In the genomic region with DNA sequence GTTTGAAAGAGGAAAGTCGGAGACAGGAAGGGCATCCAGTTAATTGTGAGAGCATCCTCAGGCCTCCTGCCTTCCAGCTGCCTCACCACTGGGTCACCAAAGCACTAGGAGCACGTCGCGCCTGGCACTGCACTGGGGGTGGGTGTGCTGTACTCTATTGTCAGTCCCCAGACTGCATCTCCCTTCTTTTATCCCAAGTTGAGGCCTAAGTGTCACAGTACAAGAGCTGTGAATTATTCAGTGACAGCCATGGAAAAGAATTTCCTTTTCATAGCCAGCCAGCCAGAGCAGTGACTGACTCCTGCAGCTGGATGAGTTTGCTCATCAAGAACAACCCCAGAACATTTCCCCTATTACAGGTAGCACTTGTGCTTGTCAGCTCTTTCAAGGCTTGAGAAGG, we compare ENCODE assay signal across 11 cellular contexts. TPM values are rescaled to one million over a fixed set of nuclear protein-coding genes. Genes with fewer than 3 reads are reported as not detected.
DNase-seq lines count a peak whose midpoint lies in the region; ATAC-seq, FAIRE-seq and TF ChIP-seq lines count a peak whose summit lies in the region.
"Had no signal": no experiment of that assay in that cellular context is flagged by ENCODE, and none has a peak within 500 bp of the region (broad histone marks: within the 10 kb centered on the region; RNA-seq: fewer than 3 reads in every experiment).

No MANE protein-coding gene starts in this region.

- no peaks in the 10 kb centered on the region for H3K27me3 ChIP-seq in heart right ventricle
- H3K27me3 ChIP-seq in brain microvascular endothelial cell (replicated peaks): no peaks in the 10 kb centered on the region

- H3K4me3 ChIP-seq in heart right ventricle: no peak overlapping the region
- no peak overlapping the region for H3K4me3 ChIP-seq in brain microvascular endothelial cell (ENCODE audit: low read depth, low read length)
- no peak overlapping the region for H3K4me3 ChIP-seq in mesodermal cell (ENCODE audit: extremely low read depth, insufficient read depth, low read length, poor library complexity, severe bottlenecking)

- peaks cover 8 to 73% (median 62%) of the 10 kb centered on the region in 9 donors for H3K4me1 ChIP-seq in heart right ventricle
- peaks cover 24% of the 10 kb centered on the region for H3K4me1 ChIP-seq in mesodermal cell (ENCODE audit: control insufficient read depth, insufficient read depth, low read length, poor library complexity, severe bottlenecking)
- H3K4me1 ChIP-seq: Caco-2 had no signal

- peak overlapping the region in 8 of 10 donors; percentile 28 to 74 (median 54) for H3K27ac ChIP-seq in heart right ventricle
- peak overlapping the region; percentile 71 for H3K27ac ChIP-seq in brain microvascular endothelial cell
- H3K27ac ChIP-seq in mesodermal cell (ENCODE audit: low read depth, low read length, severe bottlenecking): peak overlapping the region; percentile 37

- no peaks in the 10 kb centered on the region for H3K9me3 ChIP-seq in heart right ventricle
- no peaks in the 10 kb centered on the region for H3K9me3 ChIP-seq in mesodermal cell (ENCODE audit: control insufficient read depth, low read length)
- H3K9me3 ChIP-seq: Caco-2 had no signal

- WGBS in heart right ventricle, 2 donors: 52 to 58% methylated on average over 4 of the region's 4 CpGs
- WGBS in mesodermal cell (ENCODE audit: insufficient coverage in 2 of 2), 2 experiments: 93 to 100% methylated on average over 1 to 4 of the region's 4 CpGs

- intact Hi-C loops in heart right ventricle (cut with DNase I): loop anchor here in 1 of 10 donors (10.0 kb wide), 1 partner anchor 48 kb away; a partner anchor contains a TSS
- intact Hi-C loops in Right ventricle myocardium inferior (cut with DNase I): no loop called here

- peak; percentile 13 for FAIRE-seq in urothelium cell line (lab: Jason Lieb, UNC)

- DNase-seq in heart right ventricle: no peak
- DNase-seq in Right ventricle myocardium inferior (ENCODE audit: missing footprints): no peak
- peak; percentile 46 for DNase-seq in brain microvascular endothelial cell
- DNase-seq in urothelium cell line (ENCODE audit: low spot score): no peak
- no peak for DNase-seq in NCI-H774 (lab: John Stamatoyannopoulos, UW)
- DNase-seq: activated CD4-positive, alpha-beta T cell treated with anti-CD3 and anti-CD28 coated beads for 1 hour; Caco-2; left colon had no signal

- in situ Hi-C loops in brain microvascular endothelial cell (cut with HindIII; ENCODE audit: low pct_ligation_motif_present, low sequenced_read_pairs): no loop called here

- TF ChIP-seq CTCF in heart right ventricle (IDR thresholded peaks at IDR 0.05) (no peak), brain microvascular endothelial cell (IDR thresholded peaks at IDR 0.05; ENCODE audit: low read depth, low read length, missing control alignments) (no peak)

- H3K36me3 ChIP-seq in heart right ventricle: peaks cover 0 to 100% (median 41%) of the 10 kb centered on the region in 9 donors
- peaks cover 92% of the 10 kb centered on the region for H3K36me3 ChIP-seq in brain microvascular endothelial cell (replicated peaks)
- H3K36me3 ChIP-seq in mesodermal cell (ENCODE audit: control insufficient read depth, insufficient read depth, low read length): peaks cover 98% of the 10 kb centered on the region

- ATAC-seq in heart right ventricle: peak in 5 of 8 donors; percentile 16 to 51 (median 21)
- no peak for ATAC-seq in Right ventricle myocardium inferior
- ATAC-seq in HG02885 (IDR thresholded peaks at IDR 0.05; ENCODE audit: poor library complexity, unreplicated experiment): no peak
- no peak for ATAC-seq in GM21528 (IDR thresholded peaks at IDR 0.05; ENCODE audit: low FRiP score, unreplicated experiment)
- ATAC-seq: left colon had no signal

RNA-seq across cellular contexts. Expression of a gene that starts 16.3 kb away (rescaled TPM):
- total RNA-seq in heart right ventricle (10 to 100 TPM; 44.5 to 80.4 (median 48.8) TPM), Right ventricle myocardium inferior (69.4 TPM)
- 100 to 1,000 TPM in 1 of 2 donors, 10 to 100 TPM in 1; 34.3 to 138 TPM for polyA plus RNA-seq in heart right ventricle
- 290 TPM for polyA plus RNA-seq in mesodermal cell (2013, experiment 1 of 2)
- 289 TPM for polyA plus RNA-seq in mesodermal cell (2013, experiment 2 of 2)

RNA-seq across cellular contexts. Expression of a gene that starts 37.8 kb away (rescaled TPM):
- under 1 TPM in 1 of 10 donors, not detected in 9; 0.15 TPM for total RNA-seq in heart right ventricle
- under 1 TPM in 1 of 2 donors, not detected in 1; 0.12 TPM for polyA plus RNA-seq in heart right ventricle
- total RNA-seq in Right ventricle myocardium inferior: not detected
- polyA plus RNA-seq in mesodermal cell (2013, experiment 1 of 2): 0.22 TPM
- polyA plus RNA-seq in mesodermal cell (2013, experiment 2 of 2): 0.20 TPM
- total RNA-seq: Caco-2 had no signal

RNA-seq across cellular contexts. Expression of a gene that starts 51.2 kb away (rescaled TPM):
- total RNA-seq in heart right ventricle (10 to 100 TPM; 10.1 to 14.9 (median 12.5) TPM), Right ventricle myocardium inferior (10.9 TPM)
- polyA plus RNA-seq in heart right ventricle: 1 to 10 TPM; 4.0 to 7.6 TPM
- polyA plus RNA-seq in mesodermal cell (2013, experiment 1 of 2): 17.7 TPM
- polyA plus RNA-seq in mesodermal cell (2013, experiment 2 of 2): 16.6 TPM

Comparison
In these comparisons a context has a peak if more than half of its experiments do, and no peak if none do; other contexts are left out.
1. ATAC-seq: peak in heart right ventricle (5 of 8); none in Right ventricle myocardium inferior (single experiment), HG02885 (single experiment) and GM21528 (single experiment).
2. Peak in every context shown above with its lines, with median percentiles within 50 percentile points of each other: H3K27ac ChIP-seq.